Comparison of ENCODE assay signal across 8 cellular contexts in the genomic region with DNA sequence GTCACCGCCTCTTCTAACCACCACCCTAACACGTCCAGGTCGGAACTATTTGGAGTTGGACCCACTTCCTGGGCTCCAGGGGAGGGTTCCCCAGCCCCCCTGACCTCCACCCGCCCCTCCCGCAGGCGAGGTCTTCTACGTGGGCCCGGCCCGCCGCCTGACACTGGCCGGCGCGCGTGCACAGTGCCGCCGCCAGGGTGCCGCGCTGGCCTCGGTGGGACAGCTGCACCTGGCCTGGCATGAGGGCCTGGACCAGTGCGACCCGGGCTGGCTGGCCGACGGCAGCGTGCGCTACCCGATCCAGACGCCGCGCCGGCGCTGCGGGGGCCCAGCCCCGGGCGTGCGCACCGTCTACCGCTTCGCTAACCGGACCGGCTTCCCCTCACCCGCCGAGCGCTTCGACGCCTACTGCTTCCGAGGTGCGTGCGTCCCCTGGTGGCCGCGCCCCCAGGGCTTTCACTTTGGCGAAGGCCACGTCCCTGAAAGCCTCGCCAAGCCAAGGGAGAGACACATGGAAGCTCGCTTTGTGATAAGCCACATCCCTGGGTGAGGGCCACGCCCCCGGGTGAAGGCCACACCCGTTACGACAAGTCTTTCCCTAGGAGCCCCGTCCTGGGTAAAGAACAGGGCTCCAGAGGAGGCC. TPM values are rescaled to one million over a fixed set of nuclear protein-coding genes. Genes with fewer than 3 reads are reported as not detected.
DNase-seq lines count a peak whose midpoint lies in the region; ATAC-seq lines count a peak whose summit lies in the region.
"Had no signal": no experiment of that assay in that cellular context is flagged by ENCODE, and none has a peak within 500 bp of the region (broad histone marks: within the 10 kb centered on the region; RNA-seq: fewer than 3 reads in every experiment).

No MANE protein-coding gene starts in this region.

- ATAC-seq in GM18907 (IDR thresholded peaks at IDR 0.05; ENCODE audit: unreplicated experiment): peak; percentile 63

- peak overlapping the region; percentile 72 for H3K4me3 Mint-ChIP-seq in dendritic cell treated with granulocyte-macrophage colony-stimulating factor and Interleukin-4, amounts not matched to agents 40 ng/mL and 50 ng/mL, for 4 days

- H3K36me3 Mint-ChIP-seq in dendritic cell treated with granulocyte-macrophage colony-stimulating factor and Interleukin-4, amounts not matched to agents 40 ng/mL and 50 ng/mL, for 4 days (ENCODE audit: low read depth): no peaks in the 10 kb centered on the region

- H3K27me3 Mint-ChIP-seq in dendritic cell treated with granulocyte-macrophage colony-stimulating factor and Interleukin-4, amounts not matched to agents 40 ng/mL and 50 ng/mL, for 4 days: peaks cover 57% of the 10 kb centered on the region

- H3K4me1 Mint-ChIP-seq in dendritic cell treated with granulocyte-macrophage colony-stimulating factor and Interleukin-4, amounts not matched to agents 40 ng/mL and 50 ng/mL, for 4 days (ENCODE audit: low read depth): peaks cover 11% of the 10 kb centered on the region

- peak overlapping the region; percentile 30 for H3K27ac Mint-ChIP-seq in dendritic cell treated with granulocyte-macrophage colony-stimulating factor and Interleukin-4, amounts not matched to agents 40 ng/mL and 50 ng/mL, for 4 days

- no peaks in the 10 kb centered on the region for H3K9me3 Mint-ChIP-seq in dendritic cell treated with granulocyte-macrophage colony-stimulating factor and Interleukin-4, amounts not matched to agents 40 ng/mL and 50 ng/mL, for 4 days

- DNase-seq in NCI-H2107 (lab: John Stamatoyannopoulos, UW) (peak; percentile 65), lung microvascular endothelial cell (ENCODE audit: low read depth in 2 of 2) (peak; percentile 51 to 54), NCI-H2081 treated with DMSO at 0.1 percent for 48 hours (lab: John Stamatoyannopoulos, UW) (no peak)
- DNase-seq in activated CD4-positive, alpha-beta T cell treated with anti-CD3 and anti-CD28 coated beads for 4 hours: peak; percentile 74 to 75
- DNase-seq in stimulated activated CD8-positive, alpha-beta memory T cell treated with anti-CD3 and anti-CD28 coated beads, Interleukin-15, amount 100 ng/mL, for 24 hours (ENCODE audit: low read depth): peak; percentile 38

- intact Hi-C loops in dendritic cell treated with granulocyte-macrophage colony-stimulating factor and Interleukin-4, amounts not matched to agents 40 ng/mL and 50 ng/mL, for 4 days (cut with micrococcal nuclease): loop anchor here (1.0 to 2.0 kb wide), 2 partner anchors 32 to 79 kb away; partner anchors contain the start of genes BORCS8 and RFXANK

RNA-seq across cellular contexts. Expression of gene NCAN, which starts 13.2 kb away (rescaled TPM):
- not detected in 2 replicates for total RNA-seq in lung microvascular endothelial cell
- total RNA-seq: pulmonary artery endothelial cell had no signal

RNA-seq across cellular contexts. Expression of gene NR2C2AP, which starts 21.8 kb away (rescaled TPM):
- total RNA-seq in lung microvascular endothelial cell: 5.2 and 8.5 TPM in 2 replicates

RNA-seq across cellular contexts. Expression of gene RFXANK, which starts 32.9 kb away (rescaled TPM):
- total RNA-seq in lung microvascular endothelial cell: 67.5 and 69.5 TPM in 2 replicates

RNA-seq across cellular contexts. Expression of gene BORCS8, which starts 33.0 kb away (rescaled TPM):
- total RNA-seq in lung microvascular endothelial cell: 15.0 and 18.5 TPM in 2 replicates

RNA-seq across cellular contexts. Expression of gene TM6SF2, which starts 48.1 kb away (rescaled TPM):
- total RNA-seq in lung microvascular endothelial cell: not detected in 2 replicates
- total RNA-seq: pulmonary artery endothelial cell had no signal
